Comparison of ENCODE assay signal across 9 cellular contexts in genomic region chr22:49966716-49967332, GRCh38. TPM values are rescaled to one million over a fixed set of nuclear protein-coding genes. Genes with fewer than 3 reads are reported as not detected.
DNase-seq lines count a peak whose midpoint lies in the region; ATAC-seq and TF ChIP-seq lines count a peak whose summit lies in the region.
"Had no signal": no experiment of that assay in that cellular context is flagged by ENCODE, and none has a peak within 500 bp of the region (broad histone marks: within the 10 kb centered on the region; RNA-seq: fewer than 3 reads in every experiment).

No MANE protein-coding gene starts in this region.

- TF ChIP-seq POLR2A in body of pancreas (IDR thresholded peaks at IDR 0.05), result no peak

- no peak overlapping the region for H4K8ac ChIP-seq in mesendoderm (ENCODE audit: low read depth, low read length)

- no peak overlapping the region for H3K4ac ChIP-seq in mesendoderm (ENCODE audit: low read depth, low read length)

- H3K27me3 ChIP-seq in body of pancreas, result no peaks in the 10 kb centered on the region
- H3K27me3 ChIP-seq in upper lobe of right lung, result no peaks in the 10 kb centered on the region
- H3K27me3 ChIP-seq in mesendoderm (ENCODE audit: insufficient read depth, low read length, poor library complexity), result peaks cover 3% of the 10 kb centered on the region

- peak overlapping the region; percentile 59 to 96 (median 82) for H3K27ac ChIP-seq in body of pancreas
- H3K27ac ChIP-seq in upper lobe of right lung, result peak overlapping the region; percentile 87
- H3K27ac ChIP-seq in mesendoderm (ENCODE audit: low read depth, low read length), result no peak overlapping the region

- no peak overlapping the region for H3K56ac ChIP-seq in mesendoderm (ENCODE audit: low read length)

- no peak overlapping the region for H3K23ac ChIP-seq in mesendoderm (ENCODE audit: low read length)

- H3K79me1 ChIP-seq in mesendoderm (ENCODE audit: low read length), result peaks cover 2% of the 10 kb centered on the region

- ATAC-seq in body of pancreas, result no peak
- peak; percentile 6 for ATAC-seq in upper lobe of right lung
- ATAC-seq in HG03175 (IDR thresholded peaks at IDR 0.05; ENCODE audit: unreplicated experiment), result no peak
- ATAC-seq in GM21526 (IDR thresholded peaks at IDR 0.05; ENCODE audit: low FRiP score, unreplicated experiment), result no peak

- H2BK120ac ChIP-seq in mesendoderm (ENCODE audit: low read depth, low read length), result no peak overlapping the region

- peak in 1 of 7 experiments; percentile 14 for TF ChIP-seq CTCF in body of pancreas (IDR thresholded peaks at IDR 0.05)
- TF ChIP-seq CTCF in upper lobe of right lung (IDR thresholded peaks at IDR 0.05), result no peak

- H2BK5ac ChIP-seq in mesendoderm (ENCODE audit: low read length), result no peak overlapping the region

- intact Hi-C loops in body of pancreas (cut with DNase I), result no loop called here
- intact Hi-C loops in upper lobe of right lung (cut with DNase I), result no loop called here

- no peak overlapping the region for H2AK5ac ChIP-seq in mesendoderm (ENCODE audit: low read length)

- no peak overlapping the region for H2BK15ac ChIP-seq in mesendoderm (replicated peaks; ENCODE audit: low read depth)

- H3K9ac ChIP-seq in mesendoderm (ENCODE audit: low read length), result no peak overlapping the region

- no peak overlapping the region for H3K4me2 ChIP-seq in mesendoderm (ENCODE audit: low read length)

- no peak overlapping the region for H3K4me3 ChIP-seq in body of pancreas
- peak overlapping the region; percentile 30 for H3K4me3 ChIP-seq in upper lobe of right lung
- H3K4me3 ChIP-seq in mesendoderm (ENCODE audit: low read length), result no peak overlapping the region

- peaks cover 8 to 10% of the 10 kb centered on the region in 2 donors for H3K36me3 ChIP-seq in body of pancreas (replicated peaks in 1 of 2; ENCODE audit: insufficient read depth in 1 of 2, low read depth in 2 of 2)
- peaks cover 32% of the 10 kb centered on the region for H3K36me3 ChIP-seq in upper lobe of right lung
- H3K36me3 ChIP-seq in mesendoderm (ENCODE audit: control insufficient read depth, insufficient read depth, low read length), result no peaks in the 10 kb centered on the region

- no peak overlapping the region for H4K5ac ChIP-seq in mesendoderm (ENCODE audit: low read length)

- peak; percentile 3 for DNase-seq in activated gamma-delta T cell treated with Interleukin-2 at 50 U/mL for 16 hours
- no peak for DNase-seq in activated gamma-delta T cell (lab: John Stamatoyannopoulos, UW)
- peak; percentile 38 to 76 (median 48) for DNase-seq in body of pancreas
- DNase-seq in lung microvascular endothelial cell (ENCODE audit: low read depth in 2 of 2), result peak; percentile 27 to 57
- DNase-seq in upper lobe of right lung, result peak; percentile 90
- no peak for DNase-seq in mesendoderm

- H3K9me3 ChIP-seq in body of pancreas (no peaks in the 10 kb centered on the region), upper lobe of right lung (no peaks in the 10 kb centered on the region)

- H3K4me1 ChIP-seq in body of pancreas (peaks cover 93% of the 10 kb centered on the region), upper lobe of right lung (peaks cover 69% of the 10 kb centered on the region), mesendoderm (ENCODE audit: control insufficient read depth, low read depth, low read length) (peaks cover 2% of the 10 kb centered on the region)

- WGBS in body of pancreas, 2 donors, result 67 to 73% methylated on average over 8 to 17 of the region's 17 CpGs
- no CpG with 5 or more reads among the region's 17 CpGs for WGBS in mesendoderm (ENCODE audit: extremely low coverage, insufficient coverage, low lambda C conversion rate)

- no peak overlapping the region for H3K18ac ChIP-seq in mesendoderm (ENCODE audit: low read length)

- peaks cover under 1% of the 10 kb centered on the region for H3K79me2 ChIP-seq in mesendoderm (ENCODE audit: control insufficient read depth, insufficient read depth, low read length)

RNA-seq across cellular contexts. Expression of gene PIM3, which starts 6.3 kb away (rescaled TPM):
- total RNA-seq in body of pancreas (10 to 100 TPM; 57.3 to 98.9 TPM), lung microvascular endothelial cell (156 and 396 TPM in 2 replicates), upper lobe of right lung (119 TPM)
- polyA plus RNA-seq in mesendoderm (2013, experiment 1 of 2), result 14.0 TPM
- 14.1 TPM for polyA plus RNA-seq in mesendoderm (2013, experiment 2 of 2)

RNA-seq across cellular contexts. Expression of gene IL17REL, which starts 45.7 kb away (rescaled TPM):
- total RNA-seq in body of pancreas (not detected), lung microvascular endothelial cell (under 0.01 TPM in 1 of 2 replicates, not detected in the other), upper lobe of right lung (not detected)
- not detected for polyA plus RNA-seq in mesendoderm (2013, experiment 1 of 2)
- not detected for polyA plus RNA-seq in mesendoderm (2013, experiment 2 of 2)
- polyA plus RNA-seq: neural cell had no signal

RNA-seq across cellular contexts. Expression of gene CRELD2, which starts 48.4 kb away (rescaled TPM):
- total RNA-seq in body of pancreas (100 to 1,000 TPM in 1 of 2 donors, 10 to 100 TPM in 1; 73.9 to 201 TPM), lung microvascular endothelial cell (40.3 and 45.2 TPM in 2 replicates), upper lobe of right lung (44.2 TPM)
- polyA plus RNA-seq in mesendoderm (2013, experiment 1 of 2), result 18.7 TPM
- polyA plus RNA-seq in mesendoderm (2013, experiment 2 of 2), result 18.4 TPM

RNA-seq across cellular contexts. Expression of gene ALG12, which starts 48.6 kb away (rescaled TPM):
- total RNA-seq in body of pancreas, result 10 to 100 TPM; 16.2 to 17.9 TPM
- total RNA-seq in lung microvascular endothelial cell, result 9.4 and 13.5 TPM in 2 replicates
- total RNA-seq in upper lobe of right lung, result 28.1 TPM
- 11.0 TPM for polyA plus RNA-seq in mesendoderm (2013, experiment 1 of 2)
- 11.4 TPM for polyA plus RNA-seq in mesendoderm (2013, experiment 2 of 2)

Comparison
In these comparisons a context has a peak if more than half of its experiments do, and no peak if none do; other contexts are left out.
1. DNase-seq: peak in activated gamma-delta T cell treated with Interleukin-2 at 50 U/mL for 16 hours (single experiment), body of pancreas (4 of 4), lung microvascular endothelial cell (2 of 2) and upper lobe of right lung (single experiment); none in activated gamma-delta T cell (single experiment) and mesendoderm (single experiment).